In genomic region chr13:106375085-106375484, GRCh38 we compare ENCODE assay signal across 7 cellular contexts.
"Had no signal": no experiment of that assay in that cellular context is flagged by ENCODE, and none has a peak within 500 bp of the region (broad histone marks: within the 10 kb centered on the region; RNA-seq: fewer than 3 reads in every experiment).

No MANE protein-coding gene starts in this region.

- H3K27ac Mint-ChIP-seq: H9, IgD-negative memory B cell had no signal

- H3K27ac ChIP-seq: GM23248, KMS-11 had no signal

- H3K9ac ChIP-seq: GM23248, KMS-11 had no signal

- H3K4me3 ChIP-seq: GM23248 had no signal

- FAIRE-seq: H1, HTR-8/SVneo had no signal

- H3K4me2 ChIP-seq: KMS-11 had no signal

- DNase-seq: GM23248, H9, KBM-7 had no signal

- H3K9me3 Mint-ChIP-seq: H9, IgD-negative memory B cell had no signal

- H3K4me3 Mint-ChIP-seq: H9, IgD-negative memory B cell had no signal
